8 cellular contexts compared by ENCODE assay signal in the genomic region with DNA sequence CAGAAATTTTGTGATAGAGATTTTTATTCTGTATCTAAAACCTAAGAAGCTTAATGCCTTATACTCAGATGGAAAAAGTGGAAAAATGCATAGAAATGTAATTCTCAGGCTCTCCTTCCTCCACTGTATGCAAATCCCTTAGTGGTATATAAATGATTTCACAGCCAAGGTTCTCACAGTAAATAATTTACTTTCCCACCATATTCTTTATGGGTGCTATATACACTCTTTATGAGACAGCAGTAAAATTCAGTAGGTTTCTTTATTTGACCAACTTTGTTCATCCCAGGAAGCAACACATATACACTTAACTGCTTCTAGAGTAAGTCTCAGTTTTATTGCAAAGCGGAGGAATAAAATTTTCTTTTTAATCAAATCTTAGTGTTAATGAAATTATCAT.
"Had no signal": no experiment of that assay in that cellular context is flagged by ENCODE, and none has a peak within 500 bp of the region (broad histone marks: within the 10 kb centered on the region; RNA-seq: fewer than 3 reads in every experiment).

No MANE protein-coding gene starts in this region.

- DNase-seq: H9, HCEC 1CT had no signal

- FAIRE-seq: H1, H54, HepG2 had no signal

- H3K36me3 Mint-ChIP-seq: IgD-negative memory B cell had no signal

- H3K4me2 ChIP-seq: GM23338 had no signal

- H3K4me3 Mint-ChIP-seq: GM23338, H9, IgD-negative memory B cell had no signal

- H3K27me3 Mint-ChIP-seq: IgD-negative memory B cell had no signal

- H3K4me1 Mint-ChIP-seq: GM23338 had no signal

- H3K27ac ChIP-seq: HL-60 had no signal

- H3K27ac Mint-ChIP-seq: GM23338, H9, IgD-negative memory B cell had no signal

- ATAC-seq: GM23338, HepG2 had no signal
